ENCODE assay signal across 12 cellular contexts in the genomic region with DNA sequence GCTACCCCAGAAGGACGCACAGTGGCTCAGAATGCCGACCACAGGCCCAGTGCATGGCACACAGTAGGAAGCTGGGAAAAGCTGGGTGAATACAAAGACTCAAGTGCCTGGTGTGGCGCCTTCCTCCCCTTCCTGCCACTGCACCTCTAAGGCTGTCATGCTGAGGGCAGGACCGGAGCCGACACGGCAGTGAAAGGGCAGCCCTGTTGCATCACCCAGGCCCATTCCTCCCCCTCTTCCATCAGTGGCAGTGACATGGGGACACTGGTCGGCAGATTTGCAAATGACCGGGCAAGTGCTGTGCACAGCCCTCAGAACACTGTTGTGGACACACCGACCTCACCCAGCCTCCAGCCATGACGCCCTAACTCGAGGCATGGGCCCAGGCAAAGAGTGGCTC.
DNase-seq lines count a peak whose midpoint lies in the region; ATAC-seq and TF ChIP-seq lines count a peak whose summit lies in the region.
"Had no signal": no experiment of that assay in that cellular context is flagged by ENCODE, and none has a peak within 500 bp of the region (broad histone marks: within the 10 kb centered on the region; RNA-seq: fewer than 3 reads in every experiment).

No MANE protein-coding gene starts in this region.

- H4K20me1 ChIP-seq in SK-N-SH (ENCODE audit: insufficient read depth): no peaks in the 10 kb centered on the region

- peak overlapping the region; percentile 59; the same call in 1 of the 2 replicates for H3K4me2 ChIP-seq in SK-N-SH

- no peaks in the 10 kb centered on the region for H3K9me3 ChIP-seq in SK-N-SH
- H3K9me3 ChIP-seq in skeletal muscle tissue (ENCODE audit: control insufficient read depth in 3 of 3, low read length in 3 of 3): no peaks in the 10 kb centered on the region
- H3K9me3 ChIP-seq: Caco-2 had no signal

- H3F3A ChIP-seq in SK-N-SH (replicated peaks; ENCODE audit: insufficient read depth): no peaks in the 10 kb centered on the region

- peak overlapping the region; percentile 51 for H3K27ac Mint-ChIP-seq in activated naive CD8-positive, alpha-beta T cell treated with anti-CD3 and anti-CD28 coated beads for 36 hours
- H3K27ac Mint-ChIP-seq in activated T-helper 2 cell treated with anti-CD3 and anti-CD28 coated beads, Interferon-gamma antibody, Interleukin-2, Interleukin-4, amounts not matched to agents 10 μg/mL and 5 μg/mL and 100 μg/mL, durations not matched to agents 14 hours and 24 hours and 36 hours: no peak overlapping the region

- TF ChIP-seq RAD21 in SK-N-SH (IDR thresholded peaks at IDR 0.05; ENCODE audit: low read length): no peak

- no peaks in the 10 kb centered on the region for H3K27me3 ChIP-seq in SK-N-SH (ENCODE audit: insufficient read depth)
- H3K27me3 ChIP-seq in skeletal muscle tissue (ENCODE audit: control insufficient read depth in 3 of 3, insufficient read depth in 3 of 3, low read length in 3 of 3): no peaks in the 10 kb centered on the region

- H3K4me3 ChIP-seq in SK-N-SH (ENCODE audit: low read depth in 2 of 2, low read length in 1 of 2): no peak overlapping the region
- H3K4me3 ChIP-seq in skeletal muscle tissue (ENCODE audit: low read length in 3 of 3): no peak overlapping the region

- H3K4me3 Mint-ChIP-seq in activated naive CD8-positive, alpha-beta T cell treated with anti-CD3 and anti-CD28 coated beads for 36 hours: no peak overlapping the region
- no peak overlapping the region for H3K4me3 Mint-ChIP-seq in activated T-helper 2 cell treated with anti-CD3 and anti-CD28 coated beads, Interferon-gamma antibody, Interleukin-2, Interleukin-4, amounts not matched to agents 10 μg/mL and 5 μg/mL and 100 μg/mL, durations not matched to agents 14 hours and 24 hours and 36 hours (ENCODE audit: low read depth)

- H3K9me2 ChIP-seq in SK-N-SH: no peaks in the 10 kb centered on the region

- H3K9ac ChIP-seq in SK-N-SH (no peak overlapping the region), skeletal muscle tissue (ENCODE audit: low read depth in 1 of 3, low read length in 3 of 3) (no peak overlapping the region)

- H3K4me1 ChIP-seq in SK-N-SH (ENCODE audit: control insufficient read depth in 1 of 2, insufficient read depth in 2 of 2, low read depth in 1 of 2, low read length in 1 of 2): peaks cover 14 to 19% of the 10 kb centered on the region in 2 experiments; a peak in 3 of 4 replicates
- H3K4me1 ChIP-seq in skeletal muscle tissue (ENCODE audit: control insufficient read depth in 3 of 3, insufficient read depth in 3 of 3, low read length in 3 of 3): peaks cover 26 to 37% (median 28%) of the 10 kb centered on the region in 3 donors

- H3K27ac ChIP-seq in SK-N-SH (ENCODE audit: low read depth in 2 of 2, low read length in 1 of 2): peak overlapping the region in 1 of 2 experiments; percentile 66; a peak in 2 of 4 replicates
- peak overlapping the region; percentile 19 for H3K27ac ChIP-seq in skeletal muscle tissue (ENCODE audit: low read depth, low read length)
- H3K27ac ChIP-seq: 22Rv1 had no signal

- DNase-seq in SK-N-SH (no peak), left lobe of liver (ENCODE audit: low spot score) (peak; percentile 68), GDM1 (lab: John Stamatoyannopoulos, UW) (no peak)
- no peak for DNase-seq in activated naive CD8-positive, alpha-beta T cell treated with anti-CD3 and anti-CD28 coated beads for 36 hours
- no peak for DNase-seq in activated T-helper 2 cell treated with anti-CD3 and anti-CD28 coated beads, Interferon-gamma antibody, Interleukin-2, Interleukin-4, amounts not matched to agents 10 μg/mL and 5 μg/mL and 100 μg/mL, durations not matched to agents 14 hours and 24 hours and 36 hours (ENCODE audit: low spot score)
- DNase-seq: Caco-2, NCI-H1105 treated with DMSO at 0.1 percent for 48 hours, SIG-M5 had no signal

- peaks cover 26% of the 10 kb centered on the region for H3K36me3 Mint-ChIP-seq in activated naive CD8-positive, alpha-beta T cell treated with anti-CD3 and anti-CD28 coated beads for 36 hours
- H3K36me3 Mint-ChIP-seq in activated T-helper 2 cell treated with anti-CD3 and anti-CD28 coated beads, Interferon-gamma antibody, Interleukin-2, Interleukin-4, amounts not matched to agents 10 μg/mL and 5 μg/mL and 100 μg/mL, durations not matched to agents 14 hours and 24 hours and 36 hours (ENCODE audit: low read depth): peaks cover 63% of the 10 kb centered on the region

- no peaks in the 10 kb centered on the region for H3K36me3 ChIP-seq in SK-N-SH (replicated peaks in 1 of 2; ENCODE audit: control insufficient read depth in 1 of 2, insufficient read depth in 2 of 2, low read length in 1 of 2)
- H3K36me3 ChIP-seq in skeletal muscle tissue (ENCODE audit: control insufficient read depth in 3 of 3, insufficient read depth in 3 of 3, low read length in 3 of 3): peaks cover 4 to 8% (median 4%) of the 10 kb centered on the region in 3 donors

- no peaks in the 10 kb centered on the region; the same call in 1 of the 2 replicates for H3K79me2 ChIP-seq in SK-N-SH (ENCODE audit: insufficient read depth)

- ATAC-seq in SK-N-SH treated with all-trans-retinoic acid at 6 μM for 48 hours: no peak
- peak; percentile 89 for ATAC-seq in left lobe of liver
- no peak for ATAC-seq in HG03175 (IDR thresholded peaks at IDR 0.05; ENCODE audit: unreplicated experiment)

- no peaks in the 10 kb centered on the region for H3K9me3 Mint-ChIP-seq in activated naive CD8-positive, alpha-beta T cell treated with anti-CD3 and anti-CD28 coated beads for 36 hours
- H3K9me3 Mint-ChIP-seq in activated T-helper 2 cell treated with anti-CD3 and anti-CD28 coated beads, Interferon-gamma antibody, Interleukin-2, Interleukin-4, amounts not matched to agents 10 μg/mL and 5 μg/mL and 100 μg/mL, durations not matched to agents 14 hours and 24 hours and 36 hours: no peaks in the 10 kb centered on the region

- WGBS in SK-N-SH (ENCODE audit: low lambda C conversion rate): 90% methylated on average over 10 of the region's 11 CpGs

- CTCF ChIA-PET in SK-N-SH (lab: Yijun Ruan, JAX): interaction anchor here (0.6 to 5.6 kb wide), 7 partner anchors 35 to 1866 kb away, joined by 3 to 60 read pairs (median 3); a partner anchor contains a TSS

- peaks cover 33% of the 10 kb centered on the region for H3K4me1 Mint-ChIP-seq in activated naive CD8-positive, alpha-beta T cell treated with anti-CD3 and anti-CD28 coated beads for 36 hours
- H3K4me1 Mint-ChIP-seq in activated T-helper 2 cell treated with anti-CD3 and anti-CD28 coated beads, Interferon-gamma antibody, Interleukin-2, Interleukin-4, amounts not matched to agents 10 μg/mL and 5 μg/mL and 100 μg/mL, durations not matched to agents 14 hours and 24 hours and 36 hours (ENCODE audit: low read depth): peaks cover 22% of the 10 kb centered on the region

- TF ChIP-seq EP300 in SK-N-SH (IDR thresholded peaks at IDR 0.05; ENCODE audit: borderline replicate concordance in 1 of 2, low read depth in 1 of 2, low read length in 1 of 2): no peak

- no peak overlapping the region for H2AFZ ChIP-seq in SK-N-SH (ENCODE audit: low read depth)

- intact Hi-C loops in activated T-helper 2 cell treated with anti-CD3 and anti-CD28 coated beads, Interferon-gamma antibody, Interleukin-2, Interleukin-4, amounts not matched to agents 10 μg/mL and 5 μg/mL and 100 μg/mL, durations not matched to agents 14 hours and 24 hours and 36 hours (cut with micrococcal nuclease): no loop called here

- no peak for TF ChIP-seq CTCF in SK-N-SH (IDR thresholded peaks at IDR 0.05)

- POLR2A ChIA-PET in SK-N-SH (lab: Yijun Ruan, JAX): no interaction called here

- no peaks in the 10 kb centered on the region for H3K27me3 Mint-ChIP-seq in activated naive CD8-positive, alpha-beta T cell treated with anti-CD3 and anti-CD28 coated beads for 36 hours
- H3K27me3 Mint-ChIP-seq in activated T-helper 2 cell treated with anti-CD3 and anti-CD28 coated beads, Interferon-gamma antibody, Interleukin-2, Interleukin-4, amounts not matched to agents 10 μg/mL and 5 μg/mL and 100 μg/mL, durations not matched to agents 14 hours and 24 hours and 36 hours (ENCODE audit: low read depth): no peaks in the 10 kb centered on the region

TF ChIP-seq in SK-N-SH, 30 proteins besides CTCF, POLR2A, EP300 and RAD21 (continues in another document):
- no peak for TF ChIP-seq FOXJ3 (CRISPR knock-in tag; IDR thresholded peaks at IDR 0.05)
- no peak for TF ChIP-seq TCF12 (IDR thresholded peaks at IDR 0.05)
- TF ChIP-seq TAF1 (IDR thresholded peaks at IDR 0.05; ENCODE audit: borderline replicate concordance, low read depth, low read length): no peak
- no peak for TF ChIP-seq ELF1 (IDR thresholded peaks at IDR 0.05)
- TF ChIP-seq GABPA (IDR thresholded peaks at IDR 0.05; ENCODE audit: low read depth): no peak
- TF ChIP-seq POLR2AphosphoS5 (IDR thresholded peaks at IDR 0.05; ENCODE audit: low read depth, low read length): no peak
- TF ChIP-seq, protein P1, sequence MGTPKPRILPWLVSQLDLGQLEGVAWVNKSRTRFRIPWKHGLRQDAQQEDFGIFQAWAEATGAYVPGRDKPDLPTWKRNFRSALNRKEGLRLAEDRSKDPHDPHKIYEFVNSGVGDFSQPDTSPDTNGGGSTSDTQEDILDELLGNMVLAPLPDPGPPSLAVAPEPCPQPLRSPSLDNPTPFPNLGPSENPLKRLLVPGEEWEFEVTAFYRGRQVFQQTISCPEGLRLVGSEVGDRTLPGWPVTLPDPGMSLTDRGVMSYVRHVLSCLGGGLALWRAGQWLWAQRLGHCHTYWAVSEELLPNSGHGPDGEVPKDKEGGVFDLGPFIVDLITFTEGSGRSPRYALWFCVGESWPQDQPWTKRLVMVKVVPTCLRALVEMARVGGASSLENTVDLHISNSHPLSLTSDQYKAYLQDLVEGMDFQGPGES (IDR thresholded peaks at IDR 0.05; ENCODE audit: low read depth, low read length): no peak

TF ChIP-seq in SK-N-SH treated with all-trans-retinoic acid at 6 μM for 48 hours, 23 proteins besides CTCF, POLR2A, EP300 and RAD21 (continues in another document):
- TF ChIP-seq ESRRG (CRISPR knock-in tag; IDR thresholded peaks at IDR 0.05): no peak
- no peak for TF ChIP-seq SNAI2 (CRISPR knock-in tag; IDR thresholded peaks at IDR 0.05)
- no peak for TF ChIP-seq BACH2 (CRISPR knock-in tag; IDR thresholded peaks at IDR 0.05; ENCODE audit: borderline replicate concordance)
- TF ChIP-seq ZNF70 (CRISPR knock-in tag; IDR thresholded peaks at IDR 0.05): no peak
- TF ChIP-seq TCF4 (CRISPR knock-in tag; IDR thresholded peaks at IDR 0.05; ENCODE audit: borderline replicate concordance): no peak
